Comparison of ENCODE assay signal across 19 cellular contexts in genomic region chr2:188675391-188676011, GRCh38.
A peak's percentile ranks its signal among the peaks of the same experiment; 100 is the strongest.
DNase-seq lines count a peak whose midpoint lies in the region; ATAC-seq, FAIRE-seq and TF ChIP-seq lines count a peak whose summit lies in the region.
"Had no signal": no experiment of that assay in that cellular context is flagged by ENCODE, and none has a peak within 500 bp of the region (broad histone marks: within the 10 kb centered on the region; RNA-seq: fewer than 3 reads in every experiment).

No MANE protein-coding gene starts in this region.

- H3K27me3 ChIP-seq in brain microvascular endothelial cell (replicated peaks): no peaks in the 10 kb centered on the region
- H3K27me3 ChIP-seq: right atrium auricular region, thyroid gland had no signal

- H3K4me3 ChIP-seq in brain microvascular endothelial cell (ENCODE audit: low read depth, low read length): no peak overlapping the region
- no peak overlapping the region for H3K4me3 ChIP-seq in mesodermal cell (ENCODE audit: extremely low read depth, insufficient read depth, low read length, poor library complexity, severe bottlenecking)
- H3K4me3 ChIP-seq: right atrium auricular region, thyroid gland had no signal

- ATAC-seq in activated CD4-positive, CD25-positive, alpha-beta regulatory T cell treated with anti-CD3 and anti-CD28 coated beads, Interleukin-2, amount 50 U/mL, for 24 hours: no peak
- no peak for ATAC-seq in activated CD4-positive, alpha-beta T cell treated with anti-CD3 and anti-CD28 coated beads for 36 hours
- ATAC-seq: left lobe of liver, T-helper 17 cell had no signal

- POLR2A ChIA-PET in activated CD4-positive, alpha-beta T cell treated with anti-CD3 and anti-CD28 coated beads for 36 hours (lab: Charles Lee): no interaction called here

- no peak for TF ChIP-seq CTCF in brain microvascular endothelial cell (IDR thresholded peaks at IDR 0.05; ENCODE audit: low read depth, low read length, missing control alignments)

- intact Hi-C loops in activated CD4-positive, alpha-beta T cell treated with anti-CD3 and anti-CD28 coated beads for 36 hours (cut with DNase I, micrococcal nuclease): no loop called here

- FAIRE-seq in frontal cortex (lab: Jason Lieb, UNC): no peak

- no peak overlapping the region for H3K27ac Mint-ChIP-seq in activated CD4-positive, alpha-beta T cell treated with anti-CD3 and anti-CD28 coated beads for 36 hours
- H3K27ac Mint-ChIP-seq: activated naive CD8-positive, alpha-beta T cell treated with anti-CD3 and anti-CD28 coated beads for 36 hours; naive B cell; T-helper 17 cell had no signal

- CTCF ChIA-PET in activated CD4-positive, alpha-beta T cell treated with anti-CD3 and anti-CD28 coated beads for 36 hours (lab: Charles Lee): no interaction called here

- in situ Hi-C loops in brain microvascular endothelial cell (cut with HindIII; ENCODE audit: low pct_ligation_motif_present, low sequenced_read_pairs): no loop called here

- no peaks in the 10 kb centered on the region for H3K36me3 ChIP-seq in brain microvascular endothelial cell (replicated peaks)
- H3K36me3 ChIP-seq in mesodermal cell (ENCODE audit: control insufficient read depth, insufficient read depth, low read length): no peaks in the 10 kb centered on the region
- H3K36me3 ChIP-seq: right atrium auricular region, thyroid gland had no signal

- H3K27ac ChIP-seq in brain microvascular endothelial cell (peak overlapping the region; percentile 84), mesodermal cell (ENCODE audit: low read depth, low read length, severe bottlenecking) (peak overlapping the region; percentile 54)
- H3K27ac ChIP-seq: right atrium auricular region had no signal

- H3K27me3 Mint-ChIP-seq in activated CD4-positive, alpha-beta T cell treated with anti-CD3 and anti-CD28 coated beads for 36 hours: no peaks in the 10 kb centered on the region
- H3K27me3 Mint-ChIP-seq: activated naive CD8-positive, alpha-beta T cell treated with anti-CD3 and anti-CD28 coated beads for 36 hours; naive B cell; T-helper 17 cell had no signal

- H3K36me3 Mint-ChIP-seq in activated CD4-positive, alpha-beta T cell treated with anti-CD3 and anti-CD28 coated beads for 36 hours (ENCODE audit: low read depth): no peaks in the 10 kb centered on the region
- H3K36me3 Mint-ChIP-seq: activated naive CD8-positive, alpha-beta T cell treated with anti-CD3 and anti-CD28 coated beads for 36 hours; naive B cell had no signal

- DNase-seq in AG08395 (ENCODE audit: low spot score) (peak; percentile 13), NCI-H2081 treated with DMSO at 0.1 percent for 48 hours (lab: John Stamatoyannopoulos, UW) (peak; percentile 20), brain microvascular endothelial cell (peak; percentile 34), frontal cortex (ENCODE audit: low spot score in 2 of 2) (no peak), DMS53 (lab: John Stamatoyannopoulos, UW) (no peak)
- DNase-seq in activated CD4-positive, alpha-beta T cell treated with anti-CD3 and anti-CD28 coated beads for 36 hours: no peak
- DNase-seq: activated CD4-positive, alpha-beta T cell treated with anti-CD3 and anti-CD28 coated beads for 1 hour; activated naive CD8-positive, alpha-beta T cell treated with anti-CD3 and anti-CD28 coated beads for 36 hours; Kasumi-1; naive B cell; NCI-H187 treated with DMSO at 0.1 percent for 48 hours; RPMI8226; stimulated activated CD4-positive, alpha-beta T cell treated with anti-CD3 and anti-CD28 coated beads, Interleukin-4, amount 100 ng/mL, for 24 hours; T-helper 17 cell; thyroid gland had no signal

- H3K4me1 Mint-ChIP-seq in activated CD4-positive, alpha-beta T cell treated with anti-CD3 and anti-CD28 coated beads for 36 hours: no peaks in the 10 kb centered on the region
- H3K4me1 Mint-ChIP-seq: activated naive CD8-positive, alpha-beta T cell treated with anti-CD3 and anti-CD28 coated beads for 36 hours; naive B cell; T-helper 17 cell had no signal

- H3K9me3 ChIP-seq in mesodermal cell (ENCODE audit: control insufficient read depth, low read length): no peaks in the 10 kb centered on the region
- H3K9me3 ChIP-seq: right atrium auricular region, thyroid gland had no signal

- H3K4me1 ChIP-seq in mesodermal cell (ENCODE audit: control insufficient read depth, insufficient read depth, low read length, poor library complexity, severe bottlenecking): peaks cover 11% of the 10 kb centered on the region
- H3K4me1 ChIP-seq: right atrium auricular region had no signal

- H3K9me3 Mint-ChIP-seq in activated CD4-positive, alpha-beta T cell treated with anti-CD3 and anti-CD28 coated beads for 36 hours (ENCODE audit: low read depth): peaks cover 3% of the 10 kb centered on the region
- H3K9me3 Mint-ChIP-seq: activated naive CD8-positive, alpha-beta T cell treated with anti-CD3 and anti-CD28 coated beads for 36 hours had no signal

- H3K4me3 Mint-ChIP-seq in activated CD4-positive, alpha-beta T cell treated with anti-CD3 and anti-CD28 coated beads for 36 hours: no peak overlapping the region
- H3K4me3 Mint-ChIP-seq: activated naive CD8-positive, alpha-beta T cell treated with anti-CD3 and anti-CD28 coated beads for 36 hours; naive B cell; T-helper 17 cell had no signal

Comparison
In these comparisons a context has a peak if more than half of its experiments do, and no peak if none do; other contexts are left out.
1. DNase-seq: peak in AG08395 (single experiment), NCI-H2081 treated with DMSO at 0.1 percent for 48 hours (single experiment) and brain microvascular endothelial cell (single experiment); none in activated CD4-positive, alpha-beta T cell treated with anti-CD3 and anti-CD28 coated beads for 36 hours (single experiment), frontal cortex (0 of 2) and DMS53 (single experiment).